Comparison of ENCODE assay signal across 23 cellular contexts in genomic region chr10:16401416-16401815, GRCh38. TPM values are rescaled to one million over a fixed set of nuclear protein-coding genes. Genes with fewer than 3 reads are reported as not detected.
DNase-seq lines count a peak whose midpoint lies in the region; ATAC-seq lines count a peak whose summit lies in the region.
"Had no signal": no experiment of that assay in that cellular context is flagged by ENCODE, and none has a peak within 500 bp of the region (broad histone marks: within the 10 kb centered on the region; RNA-seq: fewer than 3 reads in every experiment).

No MANE protein-coding gene starts in this region.

- no peaks in the 10 kb centered on the region for H3K36me3 Mint-ChIP-seq in activated CD4-positive, alpha-beta T cell treated with anti-CD3 and anti-CD28 coated beads, Interleukin-2, amount 10 ng/mL, durations not matched to agents 24 days and 14 days (ENCODE audit: low read depth)
- H3K36me3 Mint-ChIP-seq: CD14-positive monocyte; CD8-positive, alpha-beta memory T cell had no signal

- H3K4me3 Mint-ChIP-seq in activated CD4-positive, alpha-beta T cell treated with anti-CD3 and anti-CD28 coated beads, Interleukin-2, amount 10 ng/mL, durations not matched to agents 24 days and 14 days: no peak overlapping the region
- H3K4me3 Mint-ChIP-seq: CD14-positive monocyte; CD4-positive, alpha-beta T cell; CD8-positive, alpha-beta memory T cell; GM23338; H9; HFFc6 had no signal

- ATAC-seq in GM18861 (IDR thresholded peaks at IDR 0.05; ENCODE audit: unreplicated experiment): peak; percentile 54
- peak; percentile 56 for ATAC-seq in GM19438 (IDR thresholded peaks at IDR 0.05; ENCODE audit: low read depth, unreplicated experiment)
- ATAC-seq in HG03354 (IDR thresholded peaks at IDR 0.05; ENCODE audit: poor library complexity, severe bottlenecking, unreplicated experiment): peak; percentile 61
- ATAC-seq in HG02798 (IDR thresholded peaks at IDR 0.05; ENCODE audit: poor library complexity, unreplicated experiment): no peak
- ATAC-seq in GM19328 (IDR thresholded peaks at IDR 0.05; ENCODE audit: unreplicated experiment): no peak
- ATAC-seq: A549, GM12878, GM23338, HCT116 had no signal

- H3K27ac Mint-ChIP-seq in activated CD4-positive, alpha-beta T cell treated with anti-CD3 and anti-CD28 coated beads, Interleukin-2, amount 10 ng/mL, durations not matched to agents 24 days and 14 days: no peak overlapping the region
- H3K27ac Mint-ChIP-seq: CD14-positive monocyte; CD4-positive, alpha-beta T cell; CD8-positive, alpha-beta memory T cell; GM23338; H9; HFFc6 had no signal

- no peak for DNase-seq in activated CD4-positive, alpha-beta T cell treated with anti-CD3 and anti-CD28 coated beads, Interleukin-2, amount 10 ng/mL, durations not matched to agents 24 days and 14 days
- DNase-seq: 8988T; ACHN; AML-193; BE2C; CD4-positive, alpha-beta T cell; CD8-positive, alpha-beta memory T cell; DMS 273 treated with DMSO at 0.1 percent for 48 hours; DMS79; EL; GDM1; H9; HFFc6 had no signal

- H3K9me3 Mint-ChIP-seq in activated CD4-positive, alpha-beta T cell treated with anti-CD3 and anti-CD28 coated beads, Interleukin-2, amount 10 ng/mL, durations not matched to agents 24 days and 14 days: no peaks in the 10 kb centered on the region
- H3K9me3 Mint-ChIP-seq: CD4-positive, alpha-beta T cell; CD8-positive, alpha-beta memory T cell; GM23338; H9; HFFc6 had no signal

- peaks cover 1% of the 10 kb centered on the region for H3K27me3 Mint-ChIP-seq in activated CD4-positive, alpha-beta T cell treated with anti-CD3 and anti-CD28 coated beads, Interleukin-2, amount 10 ng/mL, durations not matched to agents 24 days and 14 days

- intact Hi-C loops in activated CD4-positive, alpha-beta T cell treated with anti-CD3 and anti-CD28 coated beads, Interleukin-2, amount 10 ng/mL, durations not matched to agents 24 days and 14 days (cut with micrococcal nuclease): no loop called here

- H3K4me1 Mint-ChIP-seq in activated CD4-positive, alpha-beta T cell treated with anti-CD3 and anti-CD28 coated beads, Interleukin-2, amount 10 ng/mL, durations not matched to agents 24 days and 14 days: no peaks in the 10 kb centered on the region
- H3K4me1 Mint-ChIP-seq: CD14-positive monocyte; CD8-positive, alpha-beta memory T cell had no signal

RNA-seq across cellular contexts. Expression of gene PTER, which starts 35.4 kb away (rescaled TPM):
- 16.7 and 17.8 TPM in 2 replicates for total RNA-seq in activated CD4-positive, alpha-beta T cell treated with anti-CD3 and anti-CD28 coated beads, Interleukin-2, amount 10 ng/mL, durations not matched to agents 24 days and 14 days

Comparison
In these comparisons a context has a peak if more than half of its experiments do, and no peak if none do; other contexts are left out.
1. ATAC-seq: peak in GM18861 (single experiment), GM19438 (single experiment) and HG03354 (single experiment); none in HG02798 (single experiment) and GM19328 (single experiment).